In genomic region chr12:69546693-69547438, GRCh38 we compare ENCODE assay signal across 16 cellular contexts. TPM values are rescaled to one million over a fixed set of nuclear protein-coding genes. Genes with fewer than 3 reads are reported as not detected.
A peak's percentile ranks its signal among the peaks of the same experiment; 100 is the strongest.
DNase-seq lines count a peak whose midpoint lies in the region; ATAC-seq and TF ChIP-seq lines count a peak whose summit lies in the region.
"Had no signal": no experiment of that assay in that cellular context is flagged by ENCODE, and none has a peak within 500 bp of the region (broad histone marks: within the 10 kb centered on the region; RNA-seq: fewer than 3 reads in every experiment).

No MANE protein-coding gene starts in this region.

- no peak for TF ChIP-seq CTCF in RWPE1 (conservative IDR thresholded peaks at IDR 0.05; ENCODE audit: low read depth)

- H3K4me1 Mint-ChIP-seq in activated CD8-positive, alpha-beta memory T cell treated with anti-CD3 and anti-CD28 coated beads, Interleukin-2, amount 10 ng/mL, durations not matched to agents 7 days and 5 days = peaks cover 14% of the 10 kb centered on the region
- H3K4me1 Mint-ChIP-seq: activated naive CD8-positive, alpha-beta T cell treated with anti-CD3 and anti-CD28 coated beads for 36 hours had no signal

- no peak overlapping the region for H3K27ac Mint-ChIP-seq in activated CD8-positive, alpha-beta memory T cell treated with anti-CD3 and anti-CD28 coated beads, Interleukin-2, amount 10 ng/mL, durations not matched to agents 7 days and 5 days
- H3K27ac Mint-ChIP-seq: activated naive CD8-positive, alpha-beta T cell treated with anti-CD3 and anti-CD28 coated beads for 36 hours had no signal

- CTCF ChIA-PET in RWPE1 (lab: Yijun Ruan, JAX) = no interaction called here
- CTCF ChIA-PET in activated CD8-positive, alpha-beta memory T cell treated with anti-CD3 and anti-CD28 coated beads, Interleukin-2, amount 10 ng/mL, durations not matched to agents 7 days and 5 days (lab: Charles Lee) = no interaction called here

- no peaks in the 10 kb centered on the region for H3K27me3 Mint-ChIP-seq in activated CD8-positive, alpha-beta memory T cell treated with anti-CD3 and anti-CD28 coated beads, Interleukin-2, amount 10 ng/mL, durations not matched to agents 7 days and 5 days
- H3K27me3 Mint-ChIP-seq: activated naive CD8-positive, alpha-beta T cell treated with anti-CD3 and anti-CD28 coated beads for 36 hours; central memory CD8-positive, alpha-beta T cell had no signal

- no peak overlapping the region for H3K4me3 Mint-ChIP-seq in activated CD8-positive, alpha-beta memory T cell treated with anti-CD3 and anti-CD28 coated beads, Interleukin-2, amount 10 ng/mL, durations not matched to agents 7 days and 5 days
- H3K4me3 Mint-ChIP-seq: activated naive CD8-positive, alpha-beta T cell treated with anti-CD3 and anti-CD28 coated beads for 36 hours; central memory CD8-positive, alpha-beta T cell had no signal

- H3K9me3 Mint-ChIP-seq in activated CD8-positive, alpha-beta memory T cell treated with anti-CD3 and anti-CD28 coated beads, Interleukin-2, amount 10 ng/mL, durations not matched to agents 7 days and 5 days (ENCODE audit: low read depth) = peaks cover 14% of the 10 kb centered on the region

- POLR2A ChIA-PET in RWPE1 (lab: Yijun Ruan, JAX; ENCODE audit: low non-redundant PET) = no interaction called here

- ATAC-seq in GM18867 (IDR thresholded peaks at IDR 0.05; ENCODE audit: unreplicated experiment) (peak; percentile 83), GM19463 (IDR thresholded peaks at IDR 0.05; ENCODE audit: unreplicated experiment) (peak; percentile 98), HG02938 (IDR thresholded peaks at IDR 0.05; ENCODE audit: unreplicated experiment) (peak; percentile 92), HG03469 (IDR thresholded peaks at IDR 0.05; ENCODE audit: unreplicated experiment) (peak; percentile 47)
- no peak for ATAC-seq in activated CD8-positive, alpha-beta memory T cell treated with anti-CD3 and anti-CD28 coated beads, Interleukin-2, amount 10 ng/mL, durations not matched to agents 7 days and 5 days
- ATAC-seq: gastroesophageal sphincter had no signal

- no peak overlapping the region for H3K27ac ChIP-seq in RWPE1
- H3K27ac ChIP-seq: BLaER1 treated with 17β-estradiol and CSF1 and Interleukin-3, amounts not matched to agents 10 nM and 100 nM; gastroesophageal sphincter had no signal

- DNase-seq in GM03348 (ENCODE audit: low spot score) (no peak), SK-N-DZ (ENCODE audit: low spot score) (no peak), RWPE1 (ENCODE audit: low spot score) (no peak)
- no peak for DNase-seq in activated CD8-positive, alpha-beta memory T cell treated with anti-CD3 and anti-CD28 coated beads, Interleukin-2, amount 10 ng/mL, durations not matched to agents 7 days and 5 days
- DNase-seq: activated naive CD8-positive, alpha-beta T cell treated with anti-CD3 and anti-CD28 coated beads for 36 hours; H7; midbrain; MM.1S; SHP77 treated with DMSO at 0.1 percent for 48 hours had no signal

- peaks cover 33% of the 10 kb centered on the region for H3K36me3 Mint-ChIP-seq in activated CD8-positive, alpha-beta memory T cell treated with anti-CD3 and anti-CD28 coated beads, Interleukin-2, amount 10 ng/mL, durations not matched to agents 7 days and 5 days

RNA-seq across cellular contexts. Expression of gene CCT2, which starts 38.4 kb away (rescaled TPM):
- polyA plus RNA-seq in SK-N-DZ (2014; cell fraction: cytosol; rRNA removed) = 529 and 582 TPM in 2 replicates
- polyA plus RNA-seq in SK-N-DZ (2014; cell fraction: nucleus; rRNA removed) = 377 and 428 TPM in 2 replicates
- total RNA-seq in activated CD8-positive, alpha-beta memory T cell treated with anti-CD3 and anti-CD28 coated beads, Interleukin-2, amount 10 ng/mL, durations not matched to agents 7 days and 5 days = 100 to 1,000 TPM; 193 to 271 TPM
